Comparison of ENCODE assay signal across 1 cellular context in genomic region chr5:166926806-166927475, GRCh38. TPM values are rescaled to one million over a fixed set of nuclear protein-coding genes. Genes with fewer than 3 reads are reported as not detected.
"Had no signal": no experiment of that assay in that cellular context is flagged by ENCODE, and none has a peak within 500 bp of the region (broad histone marks: within the 10 kb centered on the region; RNA-seq: fewer than 3 reads in every experiment).

No MANE protein-coding gene starts in this region.

RNA-seq across cellular contexts. Expression of gene TENM2, which starts 51.9 kb away (rescaled TPM):
- polyA plus RNA-seq: immature natural killer cell had no signal
